In genomic region chr15:52678468-52679231, GRCh38 we compare ENCODE assay signal across 8 cellular contexts. TPM values are rescaled to one million over a fixed set of nuclear protein-coding genes. Genes with fewer than 3 reads are reported as not detected.
DNase-seq lines count a peak whose midpoint lies in the region; TF ChIP-seq lines count a peak whose summit lies in the region.

No MANE protein-coding gene starts in this region.

- peaks cover 4% of the 10 kb centered on the region for H3K4me1 ChIP-seq in mammary epithelial cell (ENCODE audit: insufficient read depth, low read length)

- 0% methylated on average over 7 of the region's 70 CpGs for WGBS in mammary epithelial cell (ENCODE audit: low coverage, missing lambda C conversion rate)

- DNase-seq in GDM1 (lab: John Stamatoyannopoulos, UW) (peak; percentile 40), H4 (ENCODE audit: low spot score) (peak; percentile 14), M059J (ENCODE audit: low read depth) (peak; percentile 67), WERI-Rb-1 (peak; percentile 76), mammary epithelial cell (peak; percentile 68), iris pigment epithelial cell (ENCODE audit: low read depth) (peak; percentile 79), NCI-H446 treated with DMSO at 0.1 percent for 48 hours (lab: John Stamatoyannopoulos, UW) (no peak)
- DNase-seq in stimulated activated CD4-positive, alpha-beta T cell treated with anti-CD3 and anti-CD28 coated beads, Interleukin-12 subunit alpha, Interleukin-12 subunit beta, amount 100 ng/mL, for 24 hours (ENCODE audit: low read depth in 2 of 2): peak; percentile 27 to 38

- CTCF ChIA-PET in mammary epithelial cell (lab: Charles Lee; ENCODE audit: low non-redundant PET): no interaction called here

- H3K36me3 ChIP-seq in WERI-Rb-1 (no peaks in the 10 kb centered on the region; the same call in none of the 2 replicates), mammary epithelial cell (ENCODE audit: insufficient read depth, low read length) (no peaks in the 10 kb centered on the region)

- dilution Hi-C loops in mammary epithelial cell (cut with HindIII; ENCODE audit: low sequenced_read_pairs): no loop called here

- H3K79me2 ChIP-seq in mammary epithelial cell (ENCODE audit: insufficient read depth, low read length): peaks cover 8% of the 10 kb centered on the region

- peak overlapping the region; percentile 87 for H3K9ac ChIP-seq in mammary epithelial cell (ENCODE audit: insufficient read depth, low read length)

- TF ChIP-seq CTCF in WERI-Rb-1 (IDR thresholded peaks at IDR 0.05; ENCODE audit: low read depth, low read length): no peak
- peak in 1 of 2 donors; percentile 18 for TF ChIP-seq CTCF in mammary epithelial cell (conservative IDR thresholded peaks at IDR 0.05 in 1 of 2, IDR thresholded peaks at IDR 0.05 in 1 of 2; ENCODE audit: extremely low read depth in 1 of 2, insufficient read depth in 1 of 2, low read depth in 1 of 2, low read length in 2 of 2)

- peak overlapping the region; percentile 92 for H2AFZ ChIP-seq in mammary epithelial cell (ENCODE audit: low read depth, low read length)

- H3K27me3 ChIP-seq in WERI-Rb-1 (ENCODE audit: insufficient read depth, low read depth, severe bottlenecking) (no peaks in the 10 kb centered on the region), mammary epithelial cell (ENCODE audit: insufficient read depth, low read length) (no peaks in the 10 kb centered on the region)

- BruUV-seq in mammary epithelial cell (replicated peaks; lab: Mats Ljungman, UMichigan): no TSS peak

- intact Hi-C loops in mammary epithelial cell (cut with micrococcal nuclease): loop anchor here (1.0 to 2.0 kb wide), 5 partner anchors 57 to 422 kb away; no protein-coding TSS in a partner anchor

- H3K4me2 ChIP-seq in mammary epithelial cell (ENCODE audit: insufficient read depth, low read depth, low read length): peak overlapping the region; percentile 91

- no peaks in the 10 kb centered on the region for H4K20me1 ChIP-seq in mammary epithelial cell (ENCODE audit: insufficient read depth, low read length)

- H3K27ac ChIP-seq in WERI-Rb-1 (peak overlapping the region; percentile 81), mammary epithelial cell (ENCODE audit: insufficient read depth, low read depth, low read length) (peak overlapping the region; percentile 83)

- H3K4me3 ChIP-seq in WERI-Rb-1 (ENCODE audit: low read depth, low read length): peak overlapping the region; percentile 90
- H3K4me3 ChIP-seq in mammary epithelial cell (replicated peaks in 1 of 3; ENCODE audit: insufficient read depth in 1 of 3, low read depth in 2 of 3, low read length in 3 of 3): peak overlapping the region; percentile 67 to 99 (median 95)

- H3K9me3 ChIP-seq in WERI-Rb-1 (ENCODE audit: severe bottlenecking): no peaks in the 10 kb centered on the region
- no peaks in the 10 kb centered on the region for H3K9me3 ChIP-seq in mammary epithelial cell (replicated peaks; ENCODE audit: insufficient read depth, low read length)

- in situ Hi-C loops in mammary epithelial cell (cut with MboI; ENCODE audit: low sequenced_read_pairs in 2 of 2): no loop called here

RNA-seq across cellular contexts. Expression of gene ATOSA, which starts 0.5 kb away (rescaled TPM):
- total RNA-seq in H4 (2014; rRNA removed; shearing (Covaris generic)): 7.1 and 8.6 TPM in 2 replicates
- 11.3 and 13.2 TPM in 2 replicates for total RNA-seq in M059J (2014; rRNA removed; shearing (Covaris generic))
- total RNA-seq in mammary epithelial cell: 10 to 100 TPM; 14.4 to 25.3 TPM
- 4.2 TPM for polyA plus RNA-seq in mammary epithelial cell
- polyA minus RNA-seq in mammary epithelial cell: 7.1 TPM
